Comparison of ENCODE assay signal across 12 cellular contexts in genomic region chr11:12725047-12725862, GRCh38. TPM values are rescaled to one million over a fixed set of nuclear protein-coding genes. Genes with fewer than 3 reads are reported as not detected.
DNase-seq lines count a peak whose midpoint lies in the region; ATAC-seq and TF ChIP-seq lines count a peak whose summit lies in the region.
"Had no signal": no experiment of that assay in that cellular context is flagged by ENCODE, and none has a peak within 500 bp of the region (broad histone marks: within the 10 kb centered on the region; RNA-seq: fewer than 3 reads in every experiment).

No MANE protein-coding gene starts in this region.

- intact Hi-C loops in breast epithelium (cut with DNase I; ENCODE audit: low total_unique reads) = no loop called here
- intact Hi-C loops in lower lobe of right lung (cut with DNase I) = no loop called here

- peaks cover 25% of the 10 kb centered on the region; the same call in 1 of the 2 replicates for H3F3A ChIP-seq in GM23248 (ENCODE audit: insufficient read depth)

- peaks cover 73% of the 10 kb centered on the region for H4K20me1 ChIP-seq in GM23248 (ENCODE audit: insufficient read depth)

- no peak overlapping the region for H3K4me2 ChIP-seq in GM23248 (ENCODE audit: unreplicated experiment)

- 93% methylated on average over 6 of the region's 8 CpGs for WGBS in HUES64
- WGBS in GM23248 (ENCODE audit: low coverage in 1 of 2, low lambda C conversion rate in 2 of 2, missing lambda C conversion rate in 2 of 2), 2 experiments = 79 to 83% methylated on average over 8 of the region's 8 CpGs

- TF ChIP-seq POLR2A in breast epithelium (IDR thresholded peaks at IDR 0.05) = no peak

- H3K9me3 ChIP-seq in HUES64 (ENCODE audit: insufficient read depth, low read depth, low read length) (no peaks in the 10 kb centered on the region), breast epithelium (no peaks in the 10 kb centered on the region), lower lobe of right lung (no peaks in the 10 kb centered on the region), subcutaneous abdominal adipose tissue (ENCODE audit: control insufficient read depth in 5 of 5, low read length in 5 of 5) (no peaks in the 10 kb centered on the region), GM23248 (ENCODE audit: low read depth) (no peaks in the 10 kb centered on the region), MG63 (no peaks in the 10 kb centered on the region)

- H3K9me2 ChIP-seq in GM23248 (ENCODE audit: insufficient read depth) = no peaks in the 10 kb centered on the region

- H3K4me3 ChIP-seq in HUES64 (ENCODE audit: low read length) (no peak overlapping the region), breast epithelium (no peak overlapping the region), lower lobe of right lung (no peak overlapping the region), subcutaneous abdominal adipose tissue (ENCODE audit: low read depth in 1 of 5, low read length in 5 of 5) (no peak overlapping the region), GM23248 (no peak overlapping the region), MG63 (no peak overlapping the region)

- H3K27ac ChIP-seq in HUES64 (ENCODE audit: low read depth, low read length) = peak overlapping the region; percentile 87; the same call in 1 of the 2 replicates
- H3K27ac ChIP-seq in breast epithelium = peak overlapping the region; percentile 89 to 91
- H3K27ac ChIP-seq in lower lobe of right lung = peak overlapping the region; percentile 71
- H3K27ac ChIP-seq in subcutaneous abdominal adipose tissue (ENCODE audit: low read depth, low read length) = peak overlapping the region; percentile 39
- H3K27ac ChIP-seq in GM23248 = no peak overlapping the region
- H3K27ac ChIP-seq: parathyroid adenoma had no signal

- H3K36me3 ChIP-seq in HUES64 (ENCODE audit: insufficient read depth, low read length) = no peaks in the 10 kb centered on the region
- no peaks in the 10 kb centered on the region for H3K36me3 ChIP-seq in breast epithelium
- no peaks in the 10 kb centered on the region for H3K36me3 ChIP-seq in lower lobe of right lung
- peaks cover 0 to 4% (median 0%) of the 10 kb centered on the region in 5 donors for H3K36me3 ChIP-seq in subcutaneous abdominal adipose tissue (ENCODE audit: control insufficient read depth in 5 of 5, insufficient read depth in 5 of 5, low read length in 5 of 5)
- no peaks in the 10 kb centered on the region for H3K36me3 ChIP-seq in GM23248 (ENCODE audit: low read depth)
- peaks cover 6% of the 10 kb centered on the region; the same call in 1 of the 2 replicates for H3K36me3 ChIP-seq in MG63

- no peak overlapping the region for H2AFZ ChIP-seq in GM23248
- H2AFZ ChIP-seq: parathyroid adenoma had no signal

- ATAC-seq in lower lobe of right lung (no peak), HG02884 (IDR thresholded peaks at IDR 0.05; ENCODE audit: unreplicated experiment) (no peak), HG02852 (IDR thresholded peaks at IDR 0.05; ENCODE audit: unreplicated experiment) (no peak)
- ATAC-seq: activated T-helper 17 cell treated with anti-CD3 and anti-CD28 coated beads, Interleukin-2, amount 50 U/mL, for 72 hours had no signal

- TF ChIP-seq CTCF in breast epithelium (IDR thresholded peaks at IDR 0.05) (no peak), lower lobe of right lung (IDR thresholded peaks at IDR 0.05) (no peak)

- H3K9ac ChIP-seq in HUES64 (ENCODE audit: low read depth, low read length) (peak overlapping the region; percentile 4; the same call in 1 of the 2 replicates), subcutaneous abdominal adipose tissue (ENCODE audit: low read length in 5 of 5) (no peak overlapping the region), GM23248 (no peak overlapping the region)
- H3K9ac ChIP-seq: parathyroid adenoma had no signal

- peaks cover 100% of the 10 kb centered on the region for H3K79me2 ChIP-seq in GM23248 (ENCODE audit: insufficient read depth)

- H3K27me3 ChIP-seq in HUES64 (ENCODE audit: insufficient read depth, low read length) (no peaks in the 10 kb centered on the region), breast epithelium (no peaks in the 10 kb centered on the region), lower lobe of right lung (ENCODE audit: low read depth) (no peaks in the 10 kb centered on the region), subcutaneous abdominal adipose tissue (ENCODE audit: control insufficient read depth in 5 of 5, insufficient read depth in 4 of 5, low read length in 5 of 5) (no peaks in the 10 kb centered on the region), GM23248 (replicated peaks; ENCODE audit: insufficient read depth) (no peaks in the 10 kb centered on the region), MG63 (no peaks in the 10 kb centered on the region)

- no peak for DNase-seq in breast epithelium (ENCODE audit: low spot score in 2 of 2)
- DNase-seq in lower lobe of right lung = no peak
- no peak for DNase-seq in GM23248
- DNase-seq in MG63 = no peak
- DNase-seq: activated B cell treated with CpG ODN at 0.5 μM for 24 hours, KG1 had no signal

- in situ Hi-C loops in GM23248 (cut with MboI) = no loop called here

- peaks cover 61% of the 10 kb centered on the region for H3K4me1 ChIP-seq in HUES64 (ENCODE audit: insufficient read depth, low read length)
- H3K4me1 ChIP-seq in breast epithelium = peaks cover 12 to 26% of the 10 kb centered on the region in 2 donors
- peaks cover 32% of the 10 kb centered on the region for H3K4me1 ChIP-seq in lower lobe of right lung
- peaks cover 3 to 40% (median 33%) of the 10 kb centered on the region in 5 donors for H3K4me1 ChIP-seq in subcutaneous abdominal adipose tissue (ENCODE audit: control insufficient read depth in 5 of 5, insufficient read depth in 5 of 5, low read length in 5 of 5)
- H3K4me1 ChIP-seq in GM23248 (ENCODE audit: insufficient read depth) = peaks cover 66% of the 10 kb centered on the region

RNA-seq across cellular contexts. Expression of gene TEAD1, which starts 51.0 kb away (rescaled TPM):
- polyA plus RNA-seq in HUES64 (2013, experiment 1 of 2) = 49.4 TPM
- 51.8 TPM for polyA plus RNA-seq in HUES64 (2013, experiment 2 of 2)
- total RNA-seq in breast epithelium (100 to 1,000 TPM in 1 of 3 donors, 10 to 100 TPM in 2; 67.8 to 110 (median 80.1) TPM), lower lobe of right lung (51.9 TPM)
- 144 and 159 TPM in 2 replicates for total RNA-seq in GM23248 (2014; rRNA removed; shearing (Covaris generic))
- polyA plus RNA-seq in GM23248 (2016; fragmentation: Nextera tagmentation; extraction: Ambion mirVana) = 52.3 and 52.4 TPM in 2 replicates
- total RNA-seq in MG63 (2014; rRNA removed; shearing (Covaris generic); ENCODE audit: low replicate concordance) = 16.9 and 17.5 TPM in 2 replicates
